Comparison of ENCODE assay signal across 1 cellular context in genomic region chr15:90860942-90861675, GRCh38.
TF ChIP-seq lines count a peak whose summit lies in the region.

No MANE protein-coding gene starts in this region.

TF ChIP-seq in HepG2, 621 proteins besides CTCF, POLR2A, EP300 and RAD21 (continued from another document):
- no peak for TF ChIP-seq SMAD1 (CRISPR knock-in tag; IDR thresholded peaks at IDR 0.05; ENCODE audit: borderline replicate concordance, low read depth)
- no peak for TF ChIP-seq DNMT1 (CRISPR knock-in tag; IDR thresholded peaks at IDR 0.05)
- TF ChIP-seq JDP2 (CRISPR knock-in tag; IDR thresholded peaks at IDR 0.05; ENCODE audit: borderline replicate concordance) = no peak
- peak; percentile 76; the same call in 1 of the 2 replicates for TF ChIP-seq KDM3A (CRISPR knock-in tag; IDR thresholded peaks at IDR 0.05; ENCODE audit: low read depth)
- no peak for TF ChIP-seq MTF2 (CRISPR knock-in tag; IDR thresholded peaks at IDR 0.05; ENCODE audit: borderline replicate concordance)
- TF ChIP-seq NFIB (CRISPR knock-in tag; IDR thresholded peaks at IDR 0.05; ENCODE audit: borderline replicate concordance) = no peak
- TF ChIP-seq NCOA2 (CRISPR knock-in tag; IDR thresholded peaks at IDR 0.05) = peak; percentile 91
- peak; percentile 89 for TF ChIP-seq SAP130 (CRISPR knock-in tag; IDR thresholded peaks at IDR 0.05; ENCODE audit: low read depth)
- TF ChIP-seq ZNF513 (CRISPR knock-in tag; conservative IDR thresholded peaks at IDR 0.05) = no peak
- no peak for TF ChIP-seq ZC3H4 (CRISPR knock-in tag; IDR thresholded peaks at IDR 0.05; ENCODE audit: borderline replicate concordance)
- no peak for TF ChIP-seq IKZF4 (CRISPR knock-in tag; IDR thresholded peaks at IDR 0.05; ENCODE audit: borderline replicate concordance, low read depth, not compliant biosample characterization)
- no peak for TF ChIP-seq HNRNPH1 (optimal IDR thresholded peaks at IDR 0.05; ENCODE audit: low read depth, low read length)
- TF ChIP-seq FOSL2 (CRISPR knock-in tag; IDR thresholded peaks at IDR 0.05) = peak; percentile 97
- peak; percentile 86 for TF ChIP-seq ZNF609 (CRISPR knock-in tag; IDR thresholded peaks at IDR 0.05; ENCODE audit: borderline replicate concordance)
- TF ChIP-seq ZNF563 (CRISPR knock-in tag; IDR thresholded peaks at IDR 0.05) = no peak
- TF ChIP-seq SMARCC2 (IDR thresholded peaks at IDR 0.05) = no peak
- TF ChIP-seq WIZ (CRISPR knock-in tag; IDR thresholded peaks at IDR 0.05) = no peak
- no peak for TF ChIP-seq ZNF768 (CRISPR knock-in tag; IDR thresholded peaks at IDR 0.05)
- no peak for TF ChIP-seq PRPF4 (IDR thresholded peaks at IDR 0.05; ENCODE audit: low read depth, low read length, poor library complexity, severe bottlenecking)
- no peak for TF ChIP-seq AGO2 (optimal IDR thresholded peaks at IDR 0.05; ENCODE audit: low read depth, low read length)
- no peak for TF ChIP-seq FUBP1 (CRISPR knock-in tag; IDR thresholded peaks at IDR 0.05; ENCODE audit: borderline replicate concordance)
- peak; percentile 46; the same call in 1 of the 2 replicates for TF ChIP-seq GABPB1 (CRISPR knock-in tag; IDR thresholded peaks at IDR 0.05)
- no peak for TF ChIP-seq ZNF543 (CRISPR knock-in tag; IDR thresholded peaks at IDR 0.05)
- TF ChIP-seq DR1 (CRISPR knock-in tag; IDR thresholded peaks at IDR 0.05) = no peak
- TF ChIP-seq ZNF337 (CRISPR knock-in tag; IDR thresholded peaks at IDR 0.05; ENCODE audit: borderline replicate concordance, low read depth) = no peak
